Comparison of ENCODE assay signal across 12 cellular contexts in genomic region chr4:1044469-1045192, GRCh38. TPM values are rescaled to one million over a fixed set of nuclear protein-coding genes. Genes with fewer than 3 reads are reported as not detected.
DNase-seq lines count a peak whose midpoint lies in the region; ATAC-seq, FAIRE-seq and TF ChIP-seq lines count a peak whose summit lies in the region.
"Had no signal": no experiment of that assay in that cellular context is flagged by ENCODE, and none has a peak within 500 bp of the region (broad histone marks: within the 10 kb centered on the region; RNA-seq: fewer than 3 reads in every experiment).

No MANE protein-coding gene starts in this region.

- POLR2A ChIA-PET in A549 (lab: Yijun Ruan, JAX), result no interaction called here

- no TSS peak for BruUV-seq in mammary epithelial cell (replicated peaks; lab: Mats Ljungman, UMichigan)

- H4K20me1 ChIP-seq in GM23338 (replicated peaks; ENCODE audit: insufficient read depth) (no peaks in the 10 kb centered on the region), mammary epithelial cell (ENCODE audit: insufficient read depth, low read length) (no peaks in the 10 kb centered on the region)

- H3K27me3 Mint-ChIP-seq in GM23338 (ENCODE audit: insufficient read depth, low read depth, poor library complexity), result peaks cover 16% of the 10 kb centered on the region
- no peaks in the 10 kb centered on the region for H3K27me3 Mint-ChIP-seq in osteocyte (ENCODE audit: unreplicated experiment)

- no peaks in the 10 kb centered on the region for H3K9me2 ChIP-seq in GM23338 (ENCODE audit: insufficient read depth)

- CTCF ChIA-PET in A549 (lab: Yijun Ruan, JAX) (interaction anchor here (1.2 kb wide), 1 partner anchor 122 kb away, joined by 4 read pairs; no protein-coding TSS in a partner anchor), mammary epithelial cell (lab: Charles Lee; ENCODE audit: low non-redundant PET) (no interaction called here)

- TF ChIP-seq POLR2A in A549 (IDR thresholded peaks at IDR 0.05; ENCODE audit: low read length), result no peak

- H3K4me3 ChIP-seq in A549 (no peak overlapping the region), GM23338 (no peak overlapping the region), mammary epithelial cell (replicated peaks in 1 of 3; ENCODE audit: insufficient read depth in 1 of 3, low read depth in 2 of 3, low read length in 3 of 3) (no peak overlapping the region), MG63 (no peak overlapping the region)
- H3K4me3 ChIP-seq: BLaER1 had no signal

- in situ Hi-C loops in mammary epithelial cell (cut with MboI; ENCODE audit: low sequenced_read_pairs in 2 of 2), result no loop called here

- dilution Hi-C loops in mammary epithelial cell (cut with HindIII; ENCODE audit: low sequenced_read_pairs), result no loop called here

- FAIRE-seq in A549 (lab: Jason Lieb, UNC), result no peak

- ATAC-seq in A549, result no peak
- ATAC-seq in GM23338, result no peak
- no peak for ATAC-seq in HG02852 (IDR thresholded peaks at IDR 0.05; ENCODE audit: unreplicated experiment)

- H3K9me3 Mint-ChIP-seq in GM23338, result peaks cover 3% of the 10 kb centered on the region; the same call in 2 of the 3 replicates
- H3K9me3 Mint-ChIP-seq in osteocyte (ENCODE audit: unreplicated experiment), result no peaks in the 10 kb centered on the region
- H3K9me3 Mint-ChIP-seq: immature natural killer cell had no signal

- H3F3A ChIP-seq in GM23338 (replicated peaks; ENCODE audit: low read depth), result no peaks in the 10 kb centered on the region

- H3K27ac Mint-ChIP-seq in GM23338, result no peak overlapping the region
- peak overlapping the region; percentile 96 for H3K27ac Mint-ChIP-seq in osteocyte (ENCODE audit: unreplicated experiment)
- H3K27ac Mint-ChIP-seq: immature natural killer cell had no signal

- H3K27me3 ChIP-seq in GM23338 (ENCODE audit: insufficient read depth) (no peaks in the 10 kb centered on the region), mammary epithelial cell (ENCODE audit: insufficient read depth, low read length) (no peaks in the 10 kb centered on the region), MG63 (no peaks in the 10 kb centered on the region)

- peak overlapping the region; percentile 82 to 99 for H3K27ac ChIP-seq in A549
- no peak overlapping the region for H3K27ac ChIP-seq in GM23338 (ENCODE audit: low read depth)
- H3K27ac ChIP-seq in mammary epithelial cell (ENCODE audit: insufficient read depth, low read depth, low read length), result peak overlapping the region; percentile 31
- H3K27ac ChIP-seq: BLaER1 had no signal

- no peak overlapping the region for H3K9ac ChIP-seq in mammary epithelial cell (ENCODE audit: insufficient read depth, low read length)
- H3K9ac ChIP-seq: BLaER1 had no signal

- H3K36me3 Mint-ChIP-seq in GM23338 (ENCODE audit: low read depth) (peaks cover 3% of the 10 kb centered on the region; the same call in 1 of the 3 replicates), osteocyte (ENCODE audit: unreplicated experiment) (no peaks in the 10 kb centered on the region)
- H3K36me3 Mint-ChIP-seq: immature natural killer cell had no signal

- TF ChIP-seq RAD21 in A549 (conservative IDR thresholded peaks at IDR 0.05 in 1 of 2, IDR thresholded peaks at IDR 0.05 in 1 of 2), result no peak

- no peak for TF ChIP-seq EP300 in A549 (IDR thresholded peaks at IDR 0.05)

- H3K36me3 ChIP-seq in GM23338 (ENCODE audit: insufficient read depth) (no peaks in the 10 kb centered on the region), mammary epithelial cell (ENCODE audit: insufficient read depth, low read length) (no peaks in the 10 kb centered on the region), MG63 (no peaks in the 10 kb centered on the region)
- H3K36me3 ChIP-seq: BLaER1 had no signal

- 92% methylated on average over 6 of the region's 12 CpGs for WGBS in A549 (ENCODE audit: missing lambda C conversion rate)
- WGBS in mammary epithelial cell (ENCODE audit: low coverage, missing lambda C conversion rate), result 87% methylated on average over 10 of the region's 12 CpGs

- intact Hi-C loops in mammary epithelial cell (cut with micrococcal nuclease), result no loop called here

- H2AFZ ChIP-seq in GM23338 (peak overlapping the region; percentile 78; the same call in 1 of the 2 replicates), mammary epithelial cell (ENCODE audit: low read depth, low read length) (peak overlapping the region; percentile 72)

- H3K4me3 Mint-ChIP-seq in GM23338 (no peak overlapping the region), osteocyte (ENCODE audit: unreplicated experiment) (no peak overlapping the region)
- H3K4me3 Mint-ChIP-seq: immature natural killer cell had no signal

- peak overlapping the region; percentile 68 for H3K4me2 ChIP-seq in A549
- H3K4me2 ChIP-seq in GM23338, result no peak overlapping the region
- H3K4me2 ChIP-seq in mammary epithelial cell (ENCODE audit: insufficient read depth, low read depth, low read length), result peak overlapping the region; percentile 77
- H3K4me2 ChIP-seq: BLaER1 had no signal

- DNase-seq in A549 (ENCODE audit: low read depth in 1 of 2, low spot score in 1 of 2) (no peak), GM23338 (ENCODE audit: low spot score) (no peak), mammary epithelial cell (no peak), osteocyte (ENCODE audit: extremely low spot score, unreplicated experiment) (no peak), MG63 (no peak), T-helper 2 cell (no peak), NCI-H748 (lab: John Stamatoyannopoulos, UW; ENCODE audit: unreplicated experiment) (no peak)
- DNase-seq: activated naive CD4-positive, alpha-beta T cell; immature natural killer cell; T-helper 9 cell had no signal

- TF ChIP-seq CTCF in A549 (IDR thresholded peaks at IDR 0.05) (no peak), GM23338 (conservative IDR thresholded peaks at IDR 0.05; ENCODE audit: low read depth in 2 of 2) (no peak), mammary epithelial cell (conservative IDR thresholded peaks at IDR 0.05 in 1 of 2, IDR thresholded peaks at IDR 0.05 in 1 of 2; ENCODE audit: extremely low read depth in 1 of 2, insufficient read depth in 1 of 2, low read depth in 1 of 2, low read length in 2 of 2) (no peak), osteocyte (IDR thresholded peaks at IDR 0.05) (no peak)

- peaks cover 54% of the 10 kb centered on the region for H3K4me1 ChIP-seq in A549
- no peaks in the 10 kb centered on the region for H3K4me1 ChIP-seq in GM23338 (ENCODE audit: insufficient read depth)
- peaks cover 42% of the 10 kb centered on the region for H3K4me1 ChIP-seq in mammary epithelial cell (ENCODE audit: insufficient read depth, low read length)

- H3K79me2 ChIP-seq in GM23338 (replicated peaks; ENCODE audit: insufficient read depth) (no peaks in the 10 kb centered on the region), mammary epithelial cell (ENCODE audit: insufficient read depth, low read length) (no peaks in the 10 kb centered on the region)

- no peaks in the 10 kb centered on the region for H3K9me3 ChIP-seq in A549
- no peaks in the 10 kb centered on the region for H3K9me3 ChIP-seq in mammary epithelial cell (replicated peaks; ENCODE audit: insufficient read depth, low read length)
- no peaks in the 10 kb centered on the region for H3K9me3 ChIP-seq in MG63
- H3K9me3 ChIP-seq: BLaER1 had no signal

- peaks cover 13% of the 10 kb centered on the region for H3K4me1 Mint-ChIP-seq in GM23338
- peaks cover 60% of the 10 kb centered on the region for H3K4me1 Mint-ChIP-seq in osteocyte (ENCODE audit: unreplicated experiment)

TF ChIP-seq in GM23338, 12 proteins besides CTCF, POLR2A, EP300 and RAD21 (continues in another document):
- TF ChIP-seq NANOG (IDR thresholded peaks at IDR 0.05; ENCODE audit: borderline replicate concordance) (no peak), STAT1 (IDR thresholded peaks at IDR 0.05; ENCODE audit: unreplicated experiment) (no peak)

RNA-seq across cellular contexts. Expression of gene FGFRL1, which starts 33.2 kb away (rescaled TPM):
- polyA plus RNA-seq in A549 (2011; rRNA removed), result 4.7 and 8.3 TPM in 2 replicates
- 26.5 and 32.6 TPM in 2 replicates for polyA plus RNA-seq in A549 (2012; cell fraction: cytosol; rRNA removed)
- 32.5 and 64.4 TPM in 2 replicates for polyA plus RNA-seq in A549 (2012; cell fraction: nucleus; rRNA removed)
- polyA plus RNA-seq in A549 (2017; fragmentation: RNase III; extraction: RNeasy Plus Mini Kit Qiagen cat#74134 plus additional on column Dnase treatment), result 11.2 to 11.4 TPM (median 11.2 TPM) in 3 replicates
- polyA minus RNA-seq in A549 (2011; rRNA and poly(A)+ RNA removed), result 40.2 and 49.5 TPM in 2 replicates
- total RNA-seq in GM23338 (2014; rRNA removed; shearing (Covaris generic)), result 28.6 and 35.8 TPM in 2 replicates
- 7.0 and 7.3 TPM in 2 replicates for polyA plus RNA-seq in GM23338 (2016; fragmentation: Nextera tagmentation; extraction: Ambion mirVana)
- 10 to 100 TPM; 12.8 to 15.0 TPM for total RNA-seq in mammary epithelial cell
- 43.7 TPM for polyA plus RNA-seq in mammary epithelial cell
- 37.0 TPM for polyA minus RNA-seq in mammary epithelial cell
- 56.9 and 59.8 TPM in 2 replicates for total RNA-seq in osteocyte
- total RNA-seq in MG63 (2014; rRNA removed; shearing (Covaris generic); ENCODE audit: low replicate concordance), result 41.7 and 59.5 TPM in 2 replicates

RNA-seq across cellular contexts. Expression of gene SLC26A1, which starts 51.4 kb away (rescaled TPM):
- 0.09 and 0.23 TPM in 2 replicates for polyA plus RNA-seq in A549 (2011; rRNA removed)
- 0.30 and 0.45 TPM in 2 replicates for polyA plus RNA-seq in A549 (2012; cell fraction: cytosol; rRNA removed)
- 1.3 and 1.7 TPM in 2 replicates for polyA plus RNA-seq in A549 (2012; cell fraction: nucleus; rRNA removed)
- 0.30 to 0.61 TPM (median 0.50 TPM) in 3 replicates for polyA plus RNA-seq in A549 (2017; fragmentation: RNase III; extraction: RNeasy Plus Mini Kit Qiagen cat#74134 plus additional on column Dnase treatment)
- 0.62 and 0.83 TPM in 2 replicates for polyA minus RNA-seq in A549 (2011; rRNA and poly(A)+ RNA removed)
- total RNA-seq in GM23338 (2014; rRNA removed; shearing (Covaris generic)), result 0.10 and 0.16 TPM in 2 replicates
- polyA plus RNA-seq in GM23338 (2016; fragmentation: Nextera tagmentation; extraction: Ambion mirVana), result 0.07 and 0.27 TPM in 2 replicates
- not detected for total RNA-seq in mammary epithelial cell
- not detected for polyA plus RNA-seq in mammary epithelial cell
- not detected for polyA minus RNA-seq in mammary epithelial cell
- 0.78 and 0.83 TPM in 2 replicates for total RNA-seq in osteocyte
- not detected in 2 replicates for total RNA-seq in MG63 (2014; rRNA removed; shearing (Covaris generic); ENCODE audit: low replicate concordance)

RNA-seq across cellular contexts. Expression of gene IDUA, which starts 57.8 kb away (rescaled TPM):
- polyA plus RNA-seq in A549 (2011; rRNA removed), result 3.1 and 4.2 TPM in 2 replicates
- 3.0 and 4.1 TPM in 2 replicates for polyA plus RNA-seq in A549 (2012; cell fraction: cytosol; rRNA removed)
- 65.6 and 96.4 TPM in 2 replicates for polyA plus RNA-seq in A549 (2012; cell fraction: nucleus; rRNA removed)
- polyA plus RNA-seq in A549 (2017; fragmentation: RNase III; extraction: RNeasy Plus Mini Kit Qiagen cat#74134 plus additional on column Dnase treatment), result 13.9 to 19.4 TPM (median 19.2 TPM) in 3 replicates
- polyA minus RNA-seq in A549 (2011; rRNA and poly(A)+ RNA removed), result 3.0 and 4.0 TPM in 2 replicates
- total RNA-seq in GM23338 (2014; rRNA removed; shearing (Covaris generic)), result 0.62 and 6.1 TPM in 2 replicates
- 0.80 and 1.3 TPM in 2 replicates for polyA plus RNA-seq in GM23338 (2016; fragmentation: Nextera tagmentation; extraction: Ambion mirVana)
- total RNA-seq in mammary epithelial cell, result 10 to 100 TPM; 17.8 to 30.8 TPM
- 4.2 TPM for polyA plus RNA-seq in mammary epithelial cell
- polyA minus RNA-seq in mammary epithelial cell, result 0.98 TPM
- 58.0 and 67.8 TPM in 2 replicates for total RNA-seq in osteocyte
- total RNA-seq in MG63 (2014; rRNA removed; shearing (Covaris generic); ENCODE audit: low replicate concordance), result 3.4 and 13.5 TPM in 2 replicates
